ENCODE assay signal across 8 cellular contexts in genomic region chr19:16627194-16627927, GRCh38. TPM values are rescaled to one million over a fixed set of nuclear protein-coding genes. Genes with fewer than 3 reads are reported as not detected.
A peak's percentile ranks its signal among the peaks of the same experiment; 100 is the strongest.
DNase-seq lines count a peak whose midpoint lies in the region; ATAC-seq, FAIRE-seq and TF ChIP-seq lines count a peak whose summit lies in the region.

No MANE protein-coding gene starts in this region.

- TF ChIP-seq POLR2A in heart left ventricle (IDR thresholded peaks at IDR 0.05), result no peak

- no peaks in the 10 kb centered on the region for H3K9me3 Mint-ChIP-seq in activated T-helper 1 cell treated with anti-CD3 and anti-CD28 coated beads, Interleukin-12 subunit alpha, Interleukin-12 subunit beta, Interleukin-2, Interleukin-4 antibody, amounts not matched to agents 30 ng/mL and 10 ng/mL and 1 ng/mL, durations not matched to agents 14 hours and 24 hours and 36 hours

- H3K4me1 ChIP-seq in heart left ventricle, result peaks cover 4 to 69% (median 39%) of the 10 kb centered on the region in 12 donors

- H3K9me3 ChIP-seq in heart left ventricle, result no peaks in the 10 kb centered on the region

- peaks cover 0 to 51% (median 29%) of the 10 kb centered on the region in 9 donors for H3K36me3 ChIP-seq in heart left ventricle

- peak overlapping the region; percentile 75 to 99 (median 90) for H3K4me3 ChIP-seq in heart left ventricle

- 0% methylated on average over 4 to 52 of the region's 52 CpGs for WGBS in heart left ventricle, 4 donors

- no peak for FAIRE-seq in HTR-8/SVneo (lab: Jason Lieb, UNC)

- peak overlapping the region; percentile 65 to 99 (median 86) for H3K27ac ChIP-seq in heart left ventricle

- TF ChIP-seq CTCF in heart left ventricle (IDR thresholded peaks at IDR 0.05), result no peak

- intact Hi-C loops in activated T-helper 1 cell treated with anti-CD3 and anti-CD28 coated beads, Interleukin-12 subunit alpha, Interleukin-12 subunit beta, Interleukin-2, Interleukin-4 antibody, amounts not matched to agents 30 ng/mL and 10 ng/mL and 1 ng/mL, durations not matched to agents 14 hours and 24 hours and 36 hours (cut with micrococcal nuclease), result loop anchor here (5.0 kb wide), 1 partner anchor 270 kb away; no protein-coding TSS in a partner anchor
- intact Hi-C loops in heart left ventricle (cut with DNase I), result loop anchor here in 8 of 10 donors (2.0 to 5.0 kb wide), 4 partner anchors 35 to 55 kb away; partner anchors contain the start of genes SLC35E1 (in 6 of the 8), SMIM7 (in 1 of the 8) and TMEM38A (in 1 of the 8)
- intact Hi-C loops in sciatic nerve (cut with DNase I), result loop anchor here (2.0 kb wide), 1 partner anchor 55 kb away; the partner anchor contains the start of gene SLC35E1

- no peaks in the 10 kb centered on the region for H3K27me3 ChIP-seq in heart left ventricle

- peak overlapping the region; percentile 94 for H3K4me3 Mint-ChIP-seq in activated T-helper 1 cell treated with anti-CD3 and anti-CD28 coated beads, Interleukin-12 subunit alpha, Interleukin-12 subunit beta, Interleukin-2, Interleukin-4 antibody, amounts not matched to agents 30 ng/mL and 10 ng/mL and 1 ng/mL, durations not matched to agents 14 hours and 24 hours and 36 hours

- peak overlapping the region; percentile 82 for H3K27ac Mint-ChIP-seq in activated T-helper 1 cell treated with anti-CD3 and anti-CD28 coated beads, Interleukin-12 subunit alpha, Interleukin-12 subunit beta, Interleukin-2, Interleukin-4 antibody, amounts not matched to agents 30 ng/mL and 10 ng/mL and 1 ng/mL, durations not matched to agents 14 hours and 24 hours and 36 hours

- ATAC-seq in heart left ventricle (peak in 1 of 4 donors; percentile 1), sciatic nerve (no peak), HG02678 (IDR thresholded peaks at IDR 0.05; ENCODE audit: unreplicated experiment) (no peak), GM21529 (IDR thresholded peaks at IDR 0.05; ENCODE audit: unreplicated experiment) (no peak)

- H3K4me1 Mint-ChIP-seq in activated T-helper 1 cell treated with anti-CD3 and anti-CD28 coated beads, Interleukin-12 subunit alpha, Interleukin-12 subunit beta, Interleukin-2, Interleukin-4 antibody, amounts not matched to agents 30 ng/mL and 10 ng/mL and 1 ng/mL, durations not matched to agents 14 hours and 24 hours and 36 hours (ENCODE audit: low read depth), result peaks cover 44% of the 10 kb centered on the region

- H3K27me3 Mint-ChIP-seq in activated T-helper 1 cell treated with anti-CD3 and anti-CD28 coated beads, Interleukin-12 subunit alpha, Interleukin-12 subunit beta, Interleukin-2, Interleukin-4 antibody, amounts not matched to agents 30 ng/mL and 10 ng/mL and 1 ng/mL, durations not matched to agents 14 hours and 24 hours and 36 hours (ENCODE audit: insufficient read depth), result no peaks in the 10 kb centered on the region

- peak; percentile 32 for DNase-seq in ELR (ENCODE audit: low read depth)
- peak; percentile 15 for DNase-seq in HTR-8/SVneo (ENCODE audit: insufficient read length, low spot score)
- no peak for DNase-seq in activated T-helper 1 cell treated with anti-CD3 and anti-CD28 coated beads, Interleukin-12 subunit alpha, Interleukin-12 subunit beta, Interleukin-2, Interleukin-4 antibody, amounts not matched to agents 30 ng/mL and 10 ng/mL and 1 ng/mL, durations not matched to agents 14 hours and 24 hours and 36 hours (ENCODE audit: low spot score)
- peak in 3 of 5 donors; percentile 29 to 68 (median 44) for DNase-seq in heart left ventricle
- peak; percentile 68 for DNase-seq in sciatic nerve (ENCODE audit: low spot score)
- no peak for DNase-seq in NCI-H1436 (lab: John Stamatoyannopoulos, UW)

- peaks cover 22% of the 10 kb centered on the region for H3K36me3 Mint-ChIP-seq in activated T-helper 1 cell treated with anti-CD3 and anti-CD28 coated beads, Interleukin-12 subunit alpha, Interleukin-12 subunit beta, Interleukin-2, Interleukin-4 antibody, amounts not matched to agents 30 ng/mL and 10 ng/mL and 1 ng/mL, durations not matched to agents 14 hours and 24 hours and 36 hours (ENCODE audit: low read depth)

RNA-seq across cellular contexts. Expression of gene MED26, which starts 0.6 kb away (rescaled TPM):
- total RNA-seq in activated T-helper 1 cell treated with anti-CD3 and anti-CD28 coated beads, Interleukin-12 subunit alpha, Interleukin-12 subunit beta, Interleukin-2, Interleukin-4 antibody, amounts not matched to agents 30 ng/mL and 10 ng/mL and 1 ng/mL, durations not matched to agents 14 hours and 24 hours and 36 hours, result 14.0 and 14.9 TPM in 2 replicates
- total RNA-seq in heart left ventricle, result 1 to 10 TPM; 3.6 to 7.5 (median 4.6) TPM
- 1 to 10 TPM; 4.3 to 5.6 TPM for polyA plus RNA-seq in heart left ventricle
- 11.4 TPM for total RNA-seq in sciatic nerve

RNA-seq across cellular contexts. Expression of gene SMIM7, which starts 32.6 kb away (rescaled TPM):
- total RNA-seq in activated T-helper 1 cell treated with anti-CD3 and anti-CD28 coated beads, Interleukin-12 subunit alpha, Interleukin-12 subunit beta, Interleukin-2, Interleukin-4 antibody, amounts not matched to agents 30 ng/mL and 10 ng/mL and 1 ng/mL, durations not matched to agents 14 hours and 24 hours and 36 hours, result 69.3 and 72.7 TPM in 2 replicates
- 10 to 100 TPM; 27.1 to 52.6 (median 45.2) TPM for total RNA-seq in heart left ventricle
- 10 to 100 TPM; 44.6 to 73.1 TPM for polyA plus RNA-seq in heart left ventricle
- 71.9 TPM for total RNA-seq in sciatic nerve

RNA-seq across cellular contexts. Expression of gene TMEM38A, which starts 33.6 kb away (rescaled TPM):
- 0.69 and 0.78 TPM in 2 replicates for total RNA-seq in activated T-helper 1 cell treated with anti-CD3 and anti-CD28 coated beads, Interleukin-12 subunit alpha, Interleukin-12 subunit beta, Interleukin-2, Interleukin-4 antibody, amounts not matched to agents 30 ng/mL and 10 ng/mL and 1 ng/mL, durations not matched to agents 14 hours and 24 hours and 36 hours
- total RNA-seq in heart left ventricle, result 10 to 100 TPM; 13.7 to 37.3 (median 27.2) TPM
- polyA plus RNA-seq in heart left ventricle, result 10 to 100 TPM; 26.6 to 47.4 TPM
- 3.5 TPM for total RNA-seq in sciatic nerve

RNA-seq across cellular contexts. Expression of gene SLC35E1, which starts 55.1 kb away (rescaled TPM):
- 60.4 and 61.7 TPM in 2 replicates for total RNA-seq in activated T-helper 1 cell treated with anti-CD3 and anti-CD28 coated beads, Interleukin-12 subunit alpha, Interleukin-12 subunit beta, Interleukin-2, Interleukin-4 antibody, amounts not matched to agents 30 ng/mL and 10 ng/mL and 1 ng/mL, durations not matched to agents 14 hours and 24 hours and 36 hours
- total RNA-seq in heart left ventricle (10 to 100 TPM; 20.4 to 44.0 (median 24.0) TPM), sciatic nerve (33.2 TPM)
- polyA plus RNA-seq in heart left ventricle, result 10 to 100 TPM; 21.2 to 33.9 TPM

Comparison
In these comparisons a context has a peak if more than half of its experiments do, and no peak if none do; other contexts are left out.
1. DNase-seq: peak in ELR (single experiment), HTR-8/SVneo (single experiment), heart left ventricle (3 of 5) and sciatic nerve (single experiment); none in activated T-helper 1 cell treated with anti-CD3 and anti-CD28 coated beads, Interleukin-12 subunit alpha, Interleukin-12 subunit beta, Interleukin-2, Interleukin-4 antibody, amounts not matched to agents 30 ng/mL and 10 ng/mL and 1 ng/mL, durations not matched to agents 14 hours and 24 hours and 36 hours (single experiment) and NCI-H1436 (single experiment).